ENCODE assay signal across 9 cellular contexts in genomic region chr5:57277085-57277484, GRCh38.
DNase-seq lines count a peak whose midpoint lies in the region; ATAC-seq and TF ChIP-seq lines count a peak whose summit lies in the region.
"Had no signal": no experiment of that assay in that cellular context is flagged by ENCODE, and none has a peak within 500 bp of the region (broad histone marks: within the 10 kb centered on the region; RNA-seq: fewer than 3 reads in every experiment).

No MANE protein-coding gene starts in this region.

- H3K27ac Mint-ChIP-seq in progenitor cell of endocrine pancreas: no peak overlapping the region

- H3K18ac ChIP-seq in neuronal stem cell (ENCODE audit: low read length): no peak overlapping the region

- no peak for TF ChIP-seq CTCF in cardiac fibroblast (IDR thresholded peaks at IDR 0.05; ENCODE audit: low read depth, low read length)
- peak; percentile 39 for TF ChIP-seq CTCF in progenitor cell of endocrine pancreas (IDR thresholded peaks at IDR 0.05; ENCODE audit: unreplicated experiment)

- peaks cover 0 to 2% of the 10 kb centered on the region in 2 donors for H3K4me1 ChIP-seq in neuronal stem cell (ENCODE audit: control insufficient read depth in 2 of 2, insufficient read depth in 1 of 2, low read depth in 1 of 2, low read length in 2 of 2)

- WGBS in neuronal stem cell (ENCODE audit: extremely low coverage in 2 of 2, insufficient read length in 2 of 2, insufficient replicate concordance in 1 of 2), 2 donors: no CpG with 5 or more reads among the region's 1 CpG

- no peak overlapping the region for H3K9ac ChIP-seq in neuronal stem cell (ENCODE audit: low read depth, low read length, poor library complexity)

- H3K9me3 ChIP-seq in neuronal stem cell (replicated peaks in 1 of 2; ENCODE audit: control insufficient read depth in 2 of 2, insufficient read depth in 1 of 2, low read depth in 1 of 2, low read length in 2 of 2): no peaks in the 10 kb centered on the region

- no peaks in the 10 kb centered on the region for H3K36me3 ChIP-seq in neuronal stem cell (replicated peaks in 1 of 2; ENCODE audit: control insufficient read depth in 2 of 2, insufficient read depth in 2 of 2, low read length in 2 of 2)

- no peak overlapping the region for H3K4ac ChIP-seq in neuronal stem cell (ENCODE audit: low read length)

- peak; percentile 9 for DNase-seq in NCI-H748 (lab: John Stamatoyannopoulos, UW; ENCODE audit: unreplicated experiment)
- no peak for DNase-seq in NCI-H748 treated with DMSO at 0.1 percent for 48 hours (lab: John Stamatoyannopoulos, UW)
- peak; percentile 27 for DNase-seq in NAMALWA (ENCODE audit: low spot score)
- peak; percentile 59 to 65 for DNase-seq in cardiac fibroblast (ENCODE audit: low read depth in 2 of 2)
- no peak for DNase-seq in progenitor cell of endocrine pancreas (ENCODE audit: low spot score, unreplicated experiment)
- DNase-seq in neuronal stem cell (ENCODE audit: low spot score): no peak
- no peak for DNase-seq in left colon
- DNase-seq: C1 segment of cervical spinal cord had no signal

- no peak overlapping the region for H4K8ac ChIP-seq in neuronal stem cell (ENCODE audit: low read depth, low read length)

- no peaks in the 10 kb centered on the region for H3K27me3 ChIP-seq in neuronal stem cell (ENCODE audit: control insufficient read depth in 3 of 3, insufficient read depth in 3 of 3, low read depth in 1 of 3, low read length in 3 of 3)

- H3K4me3 Mint-ChIP-seq in progenitor cell of endocrine pancreas (ENCODE audit: low read depth): no peak overlapping the region

- H3K27ac ChIP-seq in neuronal stem cell (replicated peaks; ENCODE audit: low read length): no peak overlapping the region

- no peak overlapping the region for H2AFZ ChIP-seq in neuronal stem cell (ENCODE audit: low read length)

- H2AK5ac ChIP-seq in neuronal stem cell (ENCODE audit: low read depth, low read length): no peak overlapping the region

- no peaks in the 10 kb centered on the region for H3K4me1 Mint-ChIP-seq in progenitor cell of endocrine pancreas (ENCODE audit: low read depth)

- H3K27me3 Mint-ChIP-seq in progenitor cell of endocrine pancreas: no peaks in the 10 kb centered on the region

- no peak for ATAC-seq in HG03196 (IDR thresholded peaks at IDR 0.05; ENCODE audit: unreplicated experiment)
- ATAC-seq in left colon: no peak

- no peak overlapping the region for H3K14ac ChIP-seq in neuronal stem cell (ENCODE audit: low read length)

- H4K91ac ChIP-seq in neuronal stem cell (ENCODE audit: low read depth, low read length, poor library complexity): no peak overlapping the region

- no peak overlapping the region for H3K23ac ChIP-seq in neuronal stem cell (ENCODE audit: low read depth, low read length, poor library complexity)

- H2BK12ac ChIP-seq in neuronal stem cell (ENCODE audit: low read length): no peak overlapping the region

- H2BK15ac ChIP-seq in neuronal stem cell (ENCODE audit: low read length): no peak overlapping the region

- H2BK120ac ChIP-seq in neuronal stem cell (ENCODE audit: low read depth, low read length): no peak overlapping the region

- H3K4me2 ChIP-seq in neuronal stem cell (ENCODE audit: insufficient read depth, low read length, poor library complexity, severe bottlenecking): no peak overlapping the region

- intact Hi-C loops in left colon (cut with DNase I, micrococcal nuclease): no loop called here

- H3K36me3 Mint-ChIP-seq in progenitor cell of endocrine pancreas (ENCODE audit: insufficient read depth): no peaks in the 10 kb centered on the region

- H3K79me1 ChIP-seq in neuronal stem cell (ENCODE audit: low read depth, low read length): no peaks in the 10 kb centered on the region

- no peaks in the 10 kb centered on the region for H3K9me3 Mint-ChIP-seq in progenitor cell of endocrine pancreas (ENCODE audit: low read depth)

- H2BK5ac ChIP-seq in neuronal stem cell (ENCODE audit: low read length): no peak overlapping the region

- H3K4me3 ChIP-seq in cardiac fibroblast (replicated peaks in 1 of 2; ENCODE audit: low read depth in 2 of 2, low read length in 2 of 2) (no peak overlapping the region), neuronal stem cell (ENCODE audit: low read length in 2 of 2) (no peak overlapping the region)

Comparison
In these comparisons a context has a peak if more than half of its experiments do, and no peak if none do; other contexts are left out.
1. DNase-seq: peak in NCI-H748 (single experiment), NAMALWA (single experiment) and cardiac fibroblast (2 of 2); none in NCI-H748 treated with DMSO at 0.1 percent for 48 hours (single experiment), progenitor cell of endocrine pancreas (single experiment), neuronal stem cell (single experiment) and left colon (0 of 2).